Comparison of ENCODE assay signal across 9 cellular contexts in genomic region chr17:83103200-83103937, GRCh38. TPM values are rescaled to one million over a fixed set of nuclear protein-coding genes. Genes with fewer than 3 reads are reported as not detected.
DNase-seq lines count a peak whose midpoint lies in the region; ATAC-seq and TF ChIP-seq lines count a peak whose summit lies in the region.
"Had no signal": no experiment of that assay in that cellular context is flagged by ENCODE, and none has a peak within 500 bp of the region (broad histone marks: within the 10 kb centered on the region; RNA-seq: fewer than 3 reads in every experiment).

No MANE protein-coding gene starts in this region.

- H3K9me3 ChIP-seq in AG04450 (ENCODE audit: control insufficient read depth, insufficient read depth, low read length), result peaks cover 2% of the 10 kb centered on the region
- no peaks in the 10 kb centered on the region for H3K9me3 ChIP-seq in mucosa of descending colon

- TF ChIP-seq CTCF in AG04450 (IDR thresholded peaks at IDR 0.05; ENCODE audit: low read depth, low read length) (no peak), mucosa of descending colon (IDR thresholded peaks at IDR 0.05) (no peak)

- H3K4me1 ChIP-seq in mucosa of descending colon (ENCODE audit: low read depth), result peaks cover 49% of the 10 kb centered on the region

- H3K4me3 ChIP-seq in AG04450 (ENCODE audit: low read depth, low read length) (peak overlapping the region; percentile 37), mucosa of descending colon (no peak overlapping the region)

- ATAC-seq in mucosa of descending colon, result no peak
- no peak for ATAC-seq in HG03521 (IDR thresholded peaks at IDR 0.05; ENCODE audit: unreplicated experiment)
- no peak for ATAC-seq in HG02763 (IDR thresholded peaks at IDR 0.05; ENCODE audit: unreplicated experiment)
- no peak for ATAC-seq in GM19035 (IDR thresholded peaks at IDR 0.05; ENCODE audit: unreplicated experiment)

- DNase-seq in AG04450 (ENCODE audit: low read depth, low spot score), result no peak
- peak; percentile 60 for DNase-seq in GM03348 (ENCODE audit: low spot score)
- DNase-seq in T1000 (lab: John Stamatoyannopoulos, UW), result peak; percentile 85
- peak; percentile 78 to 82 (median 79) for DNase-seq in mucosa of descending colon
- no peak for DNase-seq in NCI-H510A (lab: John Stamatoyannopoulos, UW)
- DNase-seq: activated B cell treated with CpG ODN at 0.5 μM for 24 hours had no signal

- POLR2A ChIA-PET in AG04450 (lab: Yijun Ruan, JAX), result no interaction called here

- intact Hi-C loops in mucosa of descending colon (cut with DNase I, micrococcal nuclease), result no loop called here

- H3K36me3 ChIP-seq in mucosa of descending colon (ENCODE audit: low read depth), result no peaks in the 10 kb centered on the region

- H3K27me3 ChIP-seq in AG04450 (ENCODE audit: control insufficient read depth, insufficient read depth, low read length), result no peaks in the 10 kb centered on the region

- CTCF ChIA-PET in AG04450 (lab: Charles Lee), result no interaction called here

- H3K27ac ChIP-seq in AG04450 (ENCODE audit: low read depth, low read length), result no peak overlapping the region

RNA-seq across cellular contexts. Expression of gene METRNL, which starts 24.0 kb away (rescaled TPM):
- polyA plus RNA-seq in AG04450 (2011; rRNA removed), result 10.9 and 17.2 TPM in 2 replicates
- polyA minus RNA-seq in AG04450 (2011; rRNA and poly(A)+ RNA removed), result 5.9 and 6.7 TPM in 2 replicates
- total RNA-seq in mucosa of descending colon, result 100 to 1,000 TPM in 2 of 3 donors, 10 to 100 TPM in 1; 78.6 to 134 (median 116) TPM

Comparison
In these comparisons a context has a peak if more than half of its experiments do, and no peak if none do; other contexts are left out.
1. DNase-seq: peak in GM03348 (single experiment), T1000 (single experiment) and mucosa of descending colon (3 of 3); none in AG04450 (single experiment) and NCI-H510A (single experiment).